In the genomic region with DNA sequence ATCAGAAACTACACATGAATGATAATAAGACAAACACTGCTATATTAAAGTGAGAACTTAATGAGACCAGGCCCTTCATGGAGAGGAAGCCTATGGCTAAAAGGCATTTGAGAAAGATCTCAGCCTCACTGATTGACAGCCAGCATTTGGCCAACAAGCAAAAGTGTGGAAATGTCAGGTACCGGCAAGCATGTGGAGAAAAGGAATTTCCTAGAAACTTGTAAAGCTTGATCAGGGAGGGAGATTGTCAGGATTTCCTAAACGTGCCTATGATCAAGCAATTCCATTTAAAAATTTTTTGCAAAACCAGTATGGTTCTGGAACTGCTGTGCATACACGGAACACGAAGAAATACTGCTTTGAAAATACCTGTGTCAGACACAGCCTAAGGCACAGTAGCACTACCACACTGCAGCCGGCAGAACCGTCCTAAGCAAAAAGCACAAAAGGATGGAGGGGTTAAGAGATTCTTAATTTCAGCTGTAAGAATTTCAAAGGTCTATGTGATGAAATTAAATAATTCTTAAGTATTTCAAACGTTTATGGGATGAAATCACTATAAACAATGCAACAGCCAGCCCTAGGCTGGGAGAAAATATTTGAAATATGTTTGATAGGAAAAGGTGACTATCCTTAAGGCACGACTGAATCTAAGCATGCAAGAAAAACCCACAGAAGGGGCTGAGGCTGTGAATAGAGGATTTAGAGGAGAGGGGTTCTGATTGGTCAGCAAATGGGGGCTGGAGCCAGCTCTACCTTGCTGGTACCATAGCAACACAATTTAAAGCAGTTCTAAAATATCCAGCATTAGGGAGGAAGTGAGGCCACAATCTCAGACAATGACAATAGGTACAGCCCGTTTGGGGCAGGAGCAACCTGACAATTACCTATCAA, we compare ENCODE assay signal across 1 cellular context.
TF ChIP-seq lines count a peak whose summit lies in the region.

No MANE protein-coding gene starts in this region.

TF ChIP-seq in K562, 482 proteins besides CTCF, POLR2A, EP300 and RAD21 (continued from another document):
- TF ChIP-seq, protein P1, sequence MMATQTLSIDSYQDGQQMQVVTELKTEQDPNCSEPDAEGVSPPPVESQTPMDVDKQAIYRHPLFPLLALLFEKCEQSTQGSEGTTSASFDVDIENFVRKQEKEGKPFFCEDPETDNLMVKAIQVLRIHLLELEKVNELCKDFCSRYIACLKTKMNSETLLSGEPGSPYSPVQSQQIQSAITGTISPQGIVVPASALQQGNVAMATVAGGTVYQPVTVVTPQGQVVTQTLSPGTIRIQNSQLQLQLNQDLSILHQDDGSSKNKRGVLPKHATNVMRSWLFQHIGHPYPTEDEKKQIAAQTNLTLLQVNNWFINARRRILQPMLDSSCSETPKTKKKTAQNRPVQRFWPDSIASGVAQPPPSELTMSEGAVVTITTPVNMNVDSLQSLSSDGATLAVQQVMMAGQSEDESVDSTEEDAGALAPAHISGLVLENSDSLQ (IDR thresholded peaks at IDR 0.05), result peak; percentile 78
